In the genomic region with DNA sequence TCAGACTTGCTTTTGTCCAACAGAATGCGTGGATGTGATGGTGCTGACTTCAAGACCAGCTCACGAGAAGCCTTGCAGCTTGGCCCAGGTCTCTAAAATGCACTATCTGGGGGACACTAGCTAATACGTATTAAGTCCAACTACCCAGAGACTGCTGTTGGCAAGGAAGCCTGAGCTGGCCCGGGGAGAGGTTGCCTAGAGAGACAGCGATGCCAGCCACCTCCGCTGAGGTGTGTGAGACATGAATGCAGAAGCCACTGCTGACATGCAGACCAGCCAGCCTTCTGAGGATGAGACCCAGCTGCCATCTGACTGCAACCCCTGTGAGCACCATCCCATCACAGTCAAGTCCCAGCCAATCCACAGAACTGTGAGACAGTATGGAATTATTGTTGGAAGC, we compare ENCODE assay signal across 19 cellular contexts. TPM values are rescaled to one million over a fixed set of nuclear protein-coding genes. Genes with fewer than 3 reads are reported as not detected.
DNase-seq lines count a peak whose midpoint lies in the region; ATAC-seq and TF ChIP-seq lines count a peak whose summit lies in the region.
"Had no signal": no experiment of that assay in that cellular context is flagged by ENCODE, and none has a peak within 500 bp of the region (broad histone marks: within the 10 kb centered on the region; RNA-seq: fewer than 3 reads in every experiment).

No MANE protein-coding gene starts in this region.

- CTCF ChIA-PET in RWPE1 (lab: Yijun Ruan, JAX): no interaction called here

- ATAC-seq in left cardiac atrium (peak; percentile 87 to 93), GM19351 (IDR thresholded peaks at IDR 0.05; ENCODE audit: unreplicated experiment) (no peak), GM21526 (IDR thresholded peaks at IDR 0.05; ENCODE audit: low FRiP score, unreplicated experiment) (no peak)
- ATAC-seq in stimulated activated effector memory CD8-positive, alpha-beta T cell treated with anti-CD3 and anti-CD28 coated beads, Interleukin-12 subunit alpha, Interleukin-12 subunit beta, amount 100 ng/mL, for 72 hours: no peak
- ATAC-seq: GM23338 had no signal

- no peak overlapping the region for H3K4me3 Mint-ChIP-seq in chondrocyte (ENCODE audit: unreplicated experiment)
- no peak overlapping the region for H3K4me3 Mint-ChIP-seq in stimulated activated effector memory CD8-positive, alpha-beta T cell treated with anti-CD3 and anti-CD28 coated beads, Interleukin-12 subunit alpha, Interleukin-12 subunit beta, amount 100 ng/mL, for 72 hours
- H3K4me3 Mint-ChIP-seq: CD4-positive, CD25-positive, alpha-beta regulatory T cell; CD8-positive, alpha-beta memory T cell; GM23338 had no signal

- peaks cover 19% of the 10 kb centered on the region for H3K4me1 Mint-ChIP-seq in chondrocyte (ENCODE audit: low read depth)
- no peaks in the 10 kb centered on the region for H3K4me1 Mint-ChIP-seq in stimulated activated effector memory CD8-positive, alpha-beta T cell treated with anti-CD3 and anti-CD28 coated beads, Interleukin-12 subunit alpha, Interleukin-12 subunit beta, amount 100 ng/mL, for 72 hours
- H3K4me1 Mint-ChIP-seq: GM23338 had no signal

- DNase-seq in RWPE1 (ENCODE audit: low spot score) (no peak), chondrocyte (ENCODE audit: low spot score) (peak; percentile 63), left cardiac atrium (no peak)
- no peak for DNase-seq in stimulated activated effector memory CD8-positive, alpha-beta T cell treated with anti-CD3 and anti-CD28 coated beads, Interleukin-12 subunit alpha, Interleukin-12 subunit beta, amount 100 ng/mL, for 72 hours (ENCODE audit: low spot score in 2 of 2)
- DNase-seq: ACHN; BE2C; C1 segment of cervical spinal cord; CD8-positive, alpha-beta memory T cell; COR-L47; DMS 273 treated with DMSO at 0.1 percent for 48 hours; DMS53; DND-41; EL; HCEC 1CT had no signal

- H3K36me3 Mint-ChIP-seq in chondrocyte (ENCODE audit: low read depth): peaks cover 8% of the 10 kb centered on the region
- peaks cover 11% of the 10 kb centered on the region for H3K36me3 Mint-ChIP-seq in stimulated activated effector memory CD8-positive, alpha-beta T cell treated with anti-CD3 and anti-CD28 coated beads, Interleukin-12 subunit alpha, Interleukin-12 subunit beta, amount 100 ng/mL, for 72 hours

- intact Hi-C loops in left cardiac atrium (cut with DNase I): no loop called here

- no peaks in the 10 kb centered on the region for H3K27me3 Mint-ChIP-seq in chondrocyte (ENCODE audit: low read depth)
- H3K27me3 Mint-ChIP-seq: CD4-positive, CD25-positive, alpha-beta regulatory T cell; CD8-positive, alpha-beta memory T cell had no signal

- POLR2A ChIA-PET in RWPE1 (lab: Yijun Ruan, JAX; ENCODE audit: low non-redundant PET): no interaction called here

- H3K27ac Mint-ChIP-seq in chondrocyte (ENCODE audit: unreplicated experiment): no peak overlapping the region
- H3K27ac Mint-ChIP-seq in stimulated activated effector memory CD8-positive, alpha-beta T cell treated with anti-CD3 and anti-CD28 coated beads, Interleukin-12 subunit alpha, Interleukin-12 subunit beta, amount 100 ng/mL, for 72 hours: peak overlapping the region; percentile 12
- H3K27ac Mint-ChIP-seq: CD4-positive, CD25-positive, alpha-beta regulatory T cell; GM23338 had no signal

- H3K27ac ChIP-seq in RWPE1: peak overlapping the region; percentile 12; the same call in 1 of the 2 replicates
- H3K27ac ChIP-seq: HL-60 had no signal

- TF ChIP-seq CTCF in RWPE1 (conservative IDR thresholded peaks at IDR 0.05; ENCODE audit: low read depth): no peak
- no peak for TF ChIP-seq CTCF in chondrocyte (IDR thresholded peaks at IDR 0.05)

- H3K9me3 Mint-ChIP-seq in chondrocyte (ENCODE audit: low read depth): no peaks in the 10 kb centered on the region
- no peaks in the 10 kb centered on the region for H3K9me3 Mint-ChIP-seq in stimulated activated effector memory CD8-positive, alpha-beta T cell treated with anti-CD3 and anti-CD28 coated beads, Interleukin-12 subunit alpha, Interleukin-12 subunit beta, amount 100 ng/mL, for 72 hours
- H3K9me3 Mint-ChIP-seq: CD4-positive, CD25-positive, alpha-beta regulatory T cell; CD8-positive, alpha-beta memory T cell; GM23338 had no signal

RNA-seq across cellular contexts. Expression of a gene that starts 32.5 kb away (rescaled TPM):
- 12.9 to 18.2 TPM (median 14.7 TPM) in 3 replicates for total RNA-seq in chondrocyte
- total RNA-seq in left cardiac atrium: 10 to 100 TPM in 1 of 2 donors, 1 to 10 TPM in 1; 8.9 to 14.6 TPM

RNA-seq across cellular contexts. Expression of a gene that starts 43.6 kb away (rescaled TPM):
- 22.2 to 25.6 TPM (median 23.9 TPM) in 3 replicates for total RNA-seq in chondrocyte
- 1 to 10 TPM; 7.8 to 9.0 TPM for total RNA-seq in left cardiac atrium

RNA-seq across cellular contexts. Expression of a gene that starts 44.5 kb away (rescaled TPM):
- 46.3 to 49.7 TPM (median 47.2 TPM) in 3 replicates for total RNA-seq in chondrocyte
- 10 to 100 TPM; 54.5 to 57.1 TPM for total RNA-seq in left cardiac atrium

RNA-seq across cellular contexts. Expression of a gene that starts 54.5 kb away (rescaled TPM):
- total RNA-seq in chondrocyte (34.3 to 39.6 TPM (median 38.3 TPM) in 3 replicates), left cardiac atrium (10 to 100 TPM; 43.9 to 75.8 TPM)

Comparison
In these comparisons a context has a peak if more than half of its experiments do, and no peak if none do; other contexts are left out.
1. ATAC-seq: peak in left cardiac atrium (2 of 2); none in stimulated activated effector memory CD8-positive, alpha-beta T cell treated with anti-CD3 and anti-CD28 coated beads, Interleukin-12 subunit alpha, Interleukin-12 subunit beta, amount 100 ng/mL, for 72 hours (single experiment), GM19351 (single experiment) and GM21526 (single experiment).